ENCODE assay signal across 8 cellular contexts in the genomic region with DNA sequence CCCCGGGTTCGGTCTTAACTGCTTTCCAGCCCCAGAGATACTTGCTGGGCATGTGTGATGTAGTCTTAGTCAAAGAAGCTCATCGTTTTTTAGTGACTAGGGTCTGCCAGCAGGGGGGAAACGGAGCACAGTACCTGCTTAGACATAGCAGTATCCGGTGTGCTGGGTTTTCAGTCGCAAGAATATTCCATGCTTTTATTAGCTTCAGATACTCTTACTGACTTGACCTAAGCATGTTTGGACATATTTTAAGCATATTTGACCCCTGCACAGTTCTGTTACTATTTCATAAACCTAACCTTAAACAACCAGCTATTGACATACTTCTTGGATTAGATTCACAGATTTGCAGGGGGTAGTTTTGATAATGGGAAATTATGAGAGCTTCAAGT. TPM values are rescaled to one million over a fixed set of nuclear protein-coding genes. Genes with fewer than 3 reads are reported as not detected.
A peak's percentile ranks its signal among the peaks of the same experiment; 100 is the strongest.
DNase-seq lines count a peak whose midpoint lies in the region; ATAC-seq and TF ChIP-seq lines count a peak whose summit lies in the region.

No MANE protein-coding gene starts in this region.

- peaks cover 15% of the 10 kb centered on the region for H3F3A ChIP-seq in neural progenitor cell (ENCODE audit: low read depth)

- H3K9me3 ChIP-seq in neural progenitor cell (ENCODE audit: low read depth) (no peaks in the 10 kb centered on the region), upper lobe of right lung (no peaks in the 10 kb centered on the region)

- H3K27me3 Mint-ChIP-seq in neural progenitor cell (ENCODE audit: insufficient read depth, low read depth) = peaks cover 2% of the 10 kb centered on the region

- peaks cover 55% of the 10 kb centered on the region for H4K20me1 ChIP-seq in neural progenitor cell (ENCODE audit: low read depth)

- H3K36me3 Mint-ChIP-seq in neural progenitor cell = peaks cover 21% of the 10 kb centered on the region

- H3K4me2 ChIP-seq in neural progenitor cell = peak overlapping the region; percentile 94

- TF ChIP-seq CTCF in neural progenitor cell (IDR thresholded peaks at IDR 0.05) = peak; percentile 50
- peak; percentile 41 for TF ChIP-seq CTCF in upper lobe of right lung (IDR thresholded peaks at IDR 0.05)

- ATAC-seq in GM19372 (IDR thresholded peaks at IDR 0.05; ENCODE audit: low read depth, unreplicated experiment) = peak; percentile 25
- ATAC-seq in HG03571 (IDR thresholded peaks at IDR 0.05; ENCODE audit: unreplicated experiment) = peak; percentile 19
- ATAC-seq in upper lobe of right lung = no peak

- H3K27ac ChIP-seq in epithelial cell of prostate (peak overlapping the region; percentile 95), neural progenitor cell (no peak overlapping the region), upper lobe of right lung (peak overlapping the region; percentile 83)

- H3K9ac ChIP-seq in neural progenitor cell = peak overlapping the region; percentile 97

- H3K4me3 Mint-ChIP-seq in neural progenitor cell = peak overlapping the region; percentile 99

- no peaks in the 10 kb centered on the region for H3K36me3 ChIP-seq in neural progenitor cell
- H3K36me3 ChIP-seq in upper lobe of right lung = no peaks in the 10 kb centered on the region

- H3K4me1 ChIP-seq in neural progenitor cell (no peaks in the 10 kb centered on the region), upper lobe of right lung (peaks cover 8% of the 10 kb centered on the region)

- intact Hi-C loops in upper lobe of right lung (cut with DNase I) = no loop called here

- peak overlapping the region; percentile 19 for H3K27ac Mint-ChIP-seq in neural progenitor cell

- DNase-seq in CD1c-positive myeloid dendritic cell (ENCODE audit: extremely low spot score) = peak; percentile 57
- peak; percentile 75 for DNase-seq in NOMO-1 treated with DMSO at 0.1 percent for 48 hours (lab: John Stamatoyannopoulos, UW; ENCODE audit: unreplicated experiment)
- peak; percentile 78 for DNase-seq in activated CD8-positive, alpha-beta memory T cell treated with anti-CD3 and anti-CD28 coated beads for 24 hours
- DNase-seq in epithelial cell of prostate (ENCODE audit: low read depth, low spot score) = no peak
- DNase-seq in neural progenitor cell (ENCODE audit: low spot score) = peak; percentile 74
- DNase-seq in upper lobe of right lung = no peak

- H3K9me3 Mint-ChIP-seq in neural progenitor cell = no peaks in the 10 kb centered on the region

- H3K4me1 Mint-ChIP-seq in neural progenitor cell = peaks cover 18% of the 10 kb centered on the region

- H3K79me2 ChIP-seq in neural progenitor cell (ENCODE audit: low read depth) = peaks cover 79% of the 10 kb centered on the region

- no peak overlapping the region for H2AFZ ChIP-seq in neural progenitor cell (replicated peaks)

- H3K4me3 ChIP-seq in neural progenitor cell (peak overlapping the region; percentile 90), upper lobe of right lung (peak overlapping the region; percentile 67)

- H3K27me3 ChIP-seq in neural progenitor cell (no peaks in the 10 kb centered on the region), upper lobe of right lung (no peaks in the 10 kb centered on the region)

RNA-seq across cellular contexts. Expression of a gene that starts 3.0 kb away (rescaled TPM):
- total RNA-seq in neural progenitor cell (ENCODE audit: low replicate concordance) = 30.2 and 35.7 TPM in 2 replicates
- total RNA-seq in upper lobe of right lung = 7.8 TPM

Comparison
In these comparisons a context has a peak if more than half of its experiments do, and no peak if none do; other contexts are left out.
1. DNase-seq: peak in CD1c-positive myeloid dendritic cell (single experiment), NOMO-1 treated with DMSO at 0.1 percent for 48 hours (single experiment), activated CD8-positive, alpha-beta memory T cell treated with anti-CD3 and anti-CD28 coated beads for 24 hours (single experiment) and neural progenitor cell (single experiment); none in epithelial cell of prostate (single experiment) and upper lobe of right lung (single experiment).